8 cellular contexts compared by ENCODE assay signal in the genomic region with DNA sequence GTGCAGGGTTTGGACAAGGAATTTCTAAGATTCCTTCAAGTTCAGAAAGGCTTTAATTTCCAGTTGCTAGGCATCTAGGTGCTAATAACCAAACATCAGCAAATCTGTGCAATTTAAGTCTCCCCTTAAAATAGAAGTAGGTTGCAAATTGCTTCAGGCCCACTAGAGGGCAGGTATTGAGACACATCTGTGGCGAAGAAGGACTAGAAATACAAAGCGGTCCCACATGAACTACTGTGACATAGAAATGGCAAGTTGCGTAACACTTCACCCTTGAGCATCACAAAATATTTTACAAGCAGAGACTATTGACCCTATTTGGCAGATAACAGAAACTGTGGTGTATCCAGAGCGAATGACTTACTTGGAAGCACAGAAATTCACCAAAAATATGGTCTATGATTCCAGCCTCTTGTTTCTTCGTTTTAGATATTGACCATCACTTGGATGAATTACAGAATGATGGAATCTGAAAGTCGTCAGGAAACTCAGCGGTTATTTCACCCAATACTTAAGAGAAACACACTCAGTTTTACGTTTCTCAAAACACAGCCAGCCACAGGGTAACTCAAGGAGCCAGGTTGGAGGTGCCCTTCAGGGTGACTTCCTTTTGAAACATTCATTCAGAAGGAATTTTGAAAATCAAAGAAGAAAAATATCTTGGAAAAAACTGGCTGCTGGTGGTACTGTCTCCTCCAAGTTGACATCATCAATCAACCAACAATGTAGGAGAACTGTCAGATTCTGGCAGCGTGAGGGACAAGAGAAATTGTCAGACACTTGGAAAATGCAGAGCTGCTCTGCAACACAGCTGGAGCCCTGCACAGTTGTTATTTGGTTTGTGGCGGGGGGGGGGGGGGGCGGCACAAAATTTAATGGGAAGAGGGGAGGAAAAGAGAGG.
DNase-seq lines count a peak whose midpoint lies in the region; ATAC-seq, FAIRE-seq and TF ChIP-seq lines count a peak whose summit lies in the region.

No MANE protein-coding gene starts in this region.

- H3K4me1 ChIP-seq in iPS DF 6.9 (ENCODE audit: control insufficient read depth, insufficient read depth, low read length) (no peaks in the 10 kb centered on the region), left lung (no peaks in the 10 kb centered on the region)

- POLR2A ChIA-PET in RWPE1 (lab: Yijun Ruan, JAX; ENCODE audit: low non-redundant PET) = no interaction called here

- H3K4me3 ChIP-seq in iPS DF 6.9 (ENCODE audit: low read length) (no peak overlapping the region), left lung (no peak overlapping the region)

- intact Hi-C loops in left lung (cut with DNase I) = no loop called here

- no peak overlapping the region for H3K27ac ChIP-seq in RWPE1
- no peak overlapping the region for H3K27ac ChIP-seq in iPS DF 6.9 (ENCODE audit: low read length)
- no peak overlapping the region for H3K27ac ChIP-seq in left lung

- H3K9me3 ChIP-seq in iPS DF 6.9 (ENCODE audit: control insufficient read depth, insufficient read depth, low read length) (no peaks in the 10 kb centered on the region), left lung (no peaks in the 10 kb centered on the region)

- H3K36me3 ChIP-seq in iPS DF 6.9 (ENCODE audit: control insufficient read depth, insufficient read depth, low read length) (no peaks in the 10 kb centered on the region), left lung (no peaks in the 10 kb centered on the region)

- DNase-seq in NCI-H510A treated with DMSO at 0.1 percent for 48 hours (lab: John Stamatoyannopoulos, UW) = peak; percentile 1
- no peak for DNase-seq in NCI-H510A (lab: John Stamatoyannopoulos, UW)
- no peak for DNase-seq in RWPE1 (ENCODE audit: low spot score)
- DNase-seq in iPS DF 6.9 (ENCODE audit: low read depth, low spot score) = peak; percentile 33
- no peak for DNase-seq in left lung
- DNase-seq in T-helper 9 cell = no peak
- no peak for DNase-seq in GM12892 (ENCODE audit: insufficient read length)

- ATAC-seq in HG02623 (IDR thresholded peaks at IDR 0.05; ENCODE audit: unreplicated experiment) = peak; percentile 57
- no peak for ATAC-seq in left lung

- peak; percentile 26 for TF ChIP-seq CTCF in RWPE1 (conservative IDR thresholded peaks at IDR 0.05; ENCODE audit: low read depth)
- peak in 1 of 2 donors; percentile 13 for TF ChIP-seq CTCF in left lung (IDR thresholded peaks at IDR 0.05)

- H3K27me3 ChIP-seq in iPS DF 6.9 (ENCODE audit: control insufficient read depth, insufficient read depth, low read length) = no peaks in the 10 kb centered on the region; the same call in 1 of the 2 replicates
- H3K27me3 ChIP-seq in left lung = no peaks in the 10 kb centered on the region

- WGBS in iPS DF 6.9 (ENCODE audit: insufficient coverage, insufficient read length) = no CpG with 5 or more reads among the region's 11 CpGs

- TF ChIP-seq POLR2A in GM12892 (IDR thresholded peaks at IDR 0.05; ENCODE audit: low read depth, low read length) = no peak

- CTCF ChIA-PET in RWPE1 (lab: Yijun Ruan, JAX) = interaction anchor here (0.8 kb wide), 1 partner anchor 619 kb away, joined by 7 read pairs; no protein-coding TSS in a partner anchor

- no peak for FAIRE-seq in GM12892 (lab: Jason Lieb, UNC)

Comparison
In these comparisons a context has a peak if more than half of its experiments do, and no peak if none do; other contexts are left out.
1. DNase-seq: peak in NCI-H510A treated with DMSO at 0.1 percent for 48 hours (single experiment) and iPS DF 6.9 (single experiment); none in NCI-H510A (single experiment), RWPE1 (single experiment), left lung (0 of 2), T-helper 9 cell (single experiment) and GM12892 (single experiment).